In the genomic region with DNA sequence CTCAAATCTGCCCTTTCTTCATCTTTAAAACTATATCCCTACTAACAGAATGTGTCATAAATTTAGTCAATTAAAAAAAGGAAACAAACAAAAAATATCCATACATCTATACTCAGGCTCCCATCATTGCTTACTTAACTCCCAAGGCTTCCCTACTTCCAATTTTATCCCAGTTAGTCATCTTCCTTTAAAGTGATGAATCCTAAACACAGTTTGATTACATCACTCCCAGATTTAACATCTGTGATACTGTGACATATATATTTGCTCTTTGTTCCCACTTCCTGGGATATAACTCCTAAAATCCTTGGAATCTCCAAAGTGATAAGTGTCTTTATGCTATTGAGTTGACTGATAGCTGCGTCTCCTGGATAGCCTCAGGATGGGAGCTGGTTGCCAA, we compare ENCODE assay signal across 22 cellular contexts. TPM values are rescaled to one million over a fixed set of nuclear protein-coding genes. Genes with fewer than 3 reads are reported as not detected.
DNase-seq lines count a peak whose midpoint lies in the region; ATAC-seq and TF ChIP-seq lines count a peak whose summit lies in the region.
"Had no signal": no experiment of that assay in that cellular context is flagged by ENCODE, and none has a peak within 500 bp of the region (broad histone marks: within the 10 kb centered on the region; RNA-seq: fewer than 3 reads in every experiment).

No MANE protein-coding gene starts in this region.

- H3K36me3 Mint-ChIP-seq in HFFc6 (ENCODE audit: low read depth): peaks cover 34% of the 10 kb centered on the region
- peaks cover 49% of the 10 kb centered on the region for H3K36me3 Mint-ChIP-seq in GM23338 (ENCODE audit: low read depth)

- no peaks in the 10 kb centered on the region for H3K9me3 ChIP-seq in adipocyte (ENCODE audit: control insufficient read depth, low read length)
- H3K9me3 ChIP-seq: body of pancreas, right lobe of liver, suprapubic skin, uterus had no signal

- H3K4me1 ChIP-seq in adipocyte (ENCODE audit: control insufficient read depth, insufficient read depth, low read length): no peaks in the 10 kb centered on the region
- no peaks in the 10 kb centered on the region for H3K4me1 ChIP-seq in GM23338 (ENCODE audit: insufficient read depth)
- H3K4me1 ChIP-seq: body of pancreas, parathyroid adenoma, right lobe of liver, suprapubic skin, uterus had no signal

- peak overlapping the region; percentile 55 for H3K27ac Mint-ChIP-seq in HFFc6
- H3K27ac Mint-ChIP-seq in GM23338: no peak overlapping the region
- H3K27ac Mint-ChIP-seq: natural killer cell; stimulated activated effector memory CD8-positive, alpha-beta T cell treated with anti-CD3 and anti-CD28 coated beads, Interleukin-12 subunit alpha, Interleukin-12 subunit beta, amount 100 ng/mL, for 72 hours had no signal

- H3K27ac ChIP-seq in GM23338 (ENCODE audit: low read depth): no peak overlapping the region
- H3K27ac ChIP-seq: BLaER1, body of pancreas, parathyroid adenoma, right lobe of liver, suprapubic skin, uterus had no signal

- no peaks in the 10 kb centered on the region for H3K27me3 ChIP-seq in adipocyte (replicated peaks; ENCODE audit: control insufficient read depth, insufficient read depth, low read length)
- no peaks in the 10 kb centered on the region for H3K27me3 ChIP-seq in GM23338 (ENCODE audit: insufficient read depth)
- H3K27me3 ChIP-seq: BLaER1, body of pancreas, right lobe of liver, suprapubic skin, uterus had no signal

- no peaks in the 10 kb centered on the region for H3K27me3 Mint-ChIP-seq in HFFc6 (ENCODE audit: insufficient read depth)
- H3K27me3 Mint-ChIP-seq in GM23338 (ENCODE audit: insufficient read depth, low read depth, poor library complexity): peaks cover 2% of the 10 kb centered on the region

- peaks cover 30% of the 10 kb centered on the region for H3K4me1 Mint-ChIP-seq in HFFc6 (ENCODE audit: low read depth)
- H3K4me1 Mint-ChIP-seq in GM23338: no peaks in the 10 kb centered on the region

- H3K4me2 ChIP-seq in GM23338: no peak overlapping the region
- H3K4me2 ChIP-seq: BLaER1 had no signal

- H2AFZ ChIP-seq in GM23338: no peak overlapping the region
- H2AFZ ChIP-seq: parathyroid adenoma had no signal

- H3K4me3 Mint-ChIP-seq in HFFc6: no peak overlapping the region
- H3K4me3 Mint-ChIP-seq in GM23338: no peak overlapping the region
- H3K4me3 Mint-ChIP-seq: natural killer cell; stimulated activated effector memory CD8-positive, alpha-beta T cell treated with anti-CD3 and anti-CD28 coated beads, Interleukin-12 subunit alpha, Interleukin-12 subunit beta, amount 100 ng/mL, for 72 hours had no signal

- peaks cover 30% of the 10 kb centered on the region for H3K36me3 ChIP-seq in adipocyte (ENCODE audit: control insufficient read depth, insufficient read depth, low read length, severe bottlenecking)
- peaks cover 9% of the 10 kb centered on the region; the same call in 1 of the 2 replicates for H3K36me3 ChIP-seq in GM23338 (ENCODE audit: insufficient read depth)
- H3K36me3 ChIP-seq: right lobe of liver, uterus had no signal

- no peaks in the 10 kb centered on the region for H3F3A ChIP-seq in GM23338 (replicated peaks; ENCODE audit: low read depth)

- 0 out of 2 replicates have a peak, but pooled peaks cover 4% of the 10 kb centered on the region for H4K20me1 ChIP-seq in GM23338 (replicated peaks; ENCODE audit: insufficient read depth)
- H4K20me1 ChIP-seq: BLaER1 had no signal

- H3K9me2 ChIP-seq in GM23338 (ENCODE audit: insufficient read depth): no peaks in the 10 kb centered on the region

- H3K9me3 Mint-ChIP-seq in HFFc6 (no peaks in the 10 kb centered on the region), GM23338 (no peaks in the 10 kb centered on the region)
- H3K9me3 Mint-ChIP-seq: natural killer cell; stimulated activated effector memory CD8-positive, alpha-beta T cell treated with anti-CD3 and anti-CD28 coated beads, Interleukin-12 subunit alpha, Interleukin-12 subunit beta, amount 100 ng/mL, for 72 hours had no signal

- no peak overlapping the region for H3K4me3 ChIP-seq in adipocyte (ENCODE audit: low read length)
- no peak overlapping the region for H3K4me3 ChIP-seq in GM23338
- H3K4me3 ChIP-seq: BLaER1, body of pancreas, right lobe of liver, suprapubic skin, uterus had no signal

- peaks cover 7% of the 10 kb centered on the region for H3K79me2 ChIP-seq in GM23338 (replicated peaks; ENCODE audit: insufficient read depth)
- H3K79me2 ChIP-seq: parathyroid adenoma had no signal

- ATAC-seq in GM23338 (no peak), HG03175 (IDR thresholded peaks at IDR 0.05; ENCODE audit: unreplicated experiment) (no peak), GM21367 (IDR thresholded peaks at IDR 0.05; ENCODE audit: unreplicated experiment) (no peak)
- ATAC-seq: body of pancreas; left colon; natural killer cell; right lobe of liver; stimulated activated effector memory CD8-positive, alpha-beta T cell treated with anti-CD3 and anti-CD28 coated beads, Interleukin-12 subunit alpha, Interleukin-12 subunit beta, amount 100 ng/mL, for 72 hours had no signal

- no peak overlapping the region for H3K9ac ChIP-seq in adipocyte (ENCODE audit: low read length)
- H3K9ac ChIP-seq: BLaER1, parathyroid adenoma had no signal

- DNase-seq in A172 (ENCODE audit: low spot score) (peak; percentile 34), HFFc6 (peak; percentile 44), adipocyte (ENCODE audit: low read depth) (peak; percentile 11), fibroblast of peridontal ligament (ENCODE audit: extremely low read depth) (peak; percentile 70), GM23338 (ENCODE audit: low spot score) (no peak), GOT3 (lab: John Stamatoyannopoulos, UW) (no peak)
- DNase-seq: 8988T; activated naive CD4-positive, alpha-beta T cell treated with anti-CD3 and anti-CD28 coated beads, Interleukin-2, amount 50 U/mL, for 16 hours; body of pancreas; GF-D8; left colon; natural killer cell; NCI-H526; right lobe of liver; Right ventricle myocardium superior; uterus had no signal

- TF ChIP-seq CTCF in HFFc6 (IDR thresholded peaks at IDR 0.05) (no peak), GM23338 (conservative IDR thresholded peaks at IDR 0.05; ENCODE audit: low read depth in 2 of 2) (no peak)

TF ChIP-seq in GM23338, 12 proteins besides CTCF, POLR2A, EP300 and RAD21 (continues in another document):
- TF ChIP-seq STAT1 (IDR thresholded peaks at IDR 0.05; ENCODE audit: unreplicated experiment): no peak
- no peak for TF ChIP-seq POLR2AphosphoS5 (IDR thresholded peaks at IDR 0.05; ENCODE audit: low read depth)
- no peak for TF ChIP-seq ZNF114 (CRISPR knock-in tag; IDR thresholded peaks at IDR 0.05)
- no peak for TF ChIP-seq REST (IDR thresholded peaks at IDR 0.05; ENCODE audit: unreplicated experiment)

RNA-seq across cellular contexts. Expression of gene GLMN, which starts 21.7 kb away (rescaled TPM):
- total RNA-seq in A172 (2014; rRNA removed; shearing (Covaris generic)): 11.0 and 11.9 TPM in 2 replicates
- total RNA-seq in HFFc6 (2021; fragmentation: NEBNext Ultra II Directional; extraction: Animal tissue kit (Norgen Biotek cat#: 25700)): 1 to 10 TPM; 6.6 to 8.4 (median 7.3) TPM
- total RNA-seq in GM23338 (2014; rRNA removed; shearing (Covaris generic)): 30.3 and 36.8 TPM in 2 replicates
- 39.9 and 49.9 TPM in 2 replicates for polyA plus RNA-seq in GM23338 (2016; fragmentation: Nextera tagmentation; extraction: Ambion mirVana)

RNA-seq across cellular contexts. Expression of gene RPAP2, which starts 21.8 kb away (rescaled TPM):
- 17.5 and 19.1 TPM in 2 replicates for total RNA-seq in A172 (2014; rRNA removed; shearing (Covaris generic))
- total RNA-seq in HFFc6 (2021; fragmentation: NEBNext Ultra II Directional; extraction: Animal tissue kit (Norgen Biotek cat#: 25700)): 10 to 100 TPM; 18.4 to 24.8 (median 21.0) TPM
- total RNA-seq in GM23338 (2014; rRNA removed; shearing (Covaris generic)): 17.7 and 30.4 TPM in 2 replicates
- 19.8 and 26.6 TPM in 2 replicates for polyA plus RNA-seq in GM23338 (2016; fragmentation: Nextera tagmentation; extraction: Ambion mirVana)

RNA-seq across cellular contexts. Expression of gene C1orf146, which starts 59.4 kb away (rescaled TPM):
- total RNA-seq in A172 (2014; rRNA removed; shearing (Covaris generic)): not detected in 2 replicates
- total RNA-seq in HFFc6 (2021; fragmentation: NEBNext Ultra II Directional; extraction: Animal tissue kit (Norgen Biotek cat#: 25700)): not detected
- not detected in 2 replicates for total RNA-seq in GM23338 (2014; rRNA removed; shearing (Covaris generic))
- not detected in 2 replicates for polyA plus RNA-seq in GM23338 (2016; fragmentation: Nextera tagmentation; extraction: Ambion mirVana)
- total RNA-seq: body of pancreas, left colon, natural killer cell, right lobe of liver, Right ventricle myocardium superior, suprapubic skin, uterus had no signal

Comparison
In these comparisons a context has a peak if more than half of its experiments do, and no peak if none do; other contexts are left out.
1. DNase-seq: peak in A172 (single experiment), HFFc6 (single experiment), adipocyte (single experiment) and fibroblast of peridontal ligament (single experiment); none in GM23338 (single experiment) and GOT3 (single experiment).